ENCODE assay signal across 29 cellular contexts in genomic region chr11:91796999-91797398, GRCh38.
DNase-seq lines count a peak whose midpoint lies in the region; ATAC-seq, FAIRE-seq and TF ChIP-seq lines count a peak whose summit lies in the region.
"Had no signal": no experiment of that assay in that cellular context is flagged by ENCODE, and none has a peak within 500 bp of the region (broad histone marks: within the 10 kb centered on the region; RNA-seq: fewer than 3 reads in every experiment).

No MANE protein-coding gene starts in this region.

- TF ChIP-seq RAD21 in A549 (conservative IDR thresholded peaks at IDR 0.05 in 1 of 2, IDR thresholded peaks at IDR 0.05 in 1 of 2), result no peak

- H3K79me2 ChIP-seq in PC-3 (ENCODE audit: low read length), result no peaks in the 10 kb centered on the region
- H3K79me2 ChIP-seq in fibroblast of lung (ENCODE audit: control insufficient read depth, insufficient read depth, low read length), result no peaks in the 10 kb centered on the region

- H3K4me1 ChIP-seq in A549 (peaks cover 34% of the 10 kb centered on the region; the same call in 2 of the 3 replicates), PC-3 (ENCODE audit: insufficient read depth, low read length) (no peaks in the 10 kb centered on the region), fibroblast of lung (ENCODE audit: control insufficient read depth, extremely low read depth, insufficient read depth, low read length) (no peaks in the 10 kb centered on the region), lung (ENCODE audit: control insufficient read depth in 2 of 2, insufficient read depth in 2 of 2, low read length in 2 of 2) (no peaks in the 10 kb centered on the region), spleen (no peaks in the 10 kb centered on the region)
- H3K4me1 ChIP-seq: right atrium auricular region, vagina had no signal

- POLR2A ChIA-PET in A549 (lab: Yijun Ruan, JAX) (no interaction called here), PC-3 (lab: Charles Lee; ENCODE audit: unreplicated experiment) (interaction anchor here (0.6 kb wide), 1 partner anchor 75 kb away, joined by 3 read pairs; no protein-coding TSS in a partner anchor)

- no peaks in the 10 kb centered on the region for H3K9me2 ChIP-seq in PC-3 (replicated peaks; ENCODE audit: low read length)

- TF ChIP-seq EP300 in A549 (IDR thresholded peaks at IDR 0.05), result no peak

- FAIRE-seq in A549 (lab: Jason Lieb, UNC), result no peak
- FAIRE-seq: A204.1, colon, GM12878 had no signal

- H4K20me1 ChIP-seq in PC-3 (ENCODE audit: low read length) (no peaks in the 10 kb centered on the region), fibroblast of lung (ENCODE audit: control insufficient read depth, extremely low read depth, insufficient read depth, low read length) (no peaks in the 10 kb centered on the region)

- peak overlapping the region; percentile 0 to 63; a peak in 4 of 6 replicates for H3K27ac ChIP-seq in A549
- no peak overlapping the region for H3K27ac ChIP-seq in PC-3 (ENCODE audit: low read length)
- no peak overlapping the region for H3K27ac ChIP-seq in fibroblast of lung (ENCODE audit: insufficient read depth, low read length)
- no peak overlapping the region for H3K27ac ChIP-seq in lung (ENCODE audit: low read depth in 1 of 2, low read length in 1 of 2)
- H3K27ac ChIP-seq in spleen, result no peak overlapping the region
- H3K27ac ChIP-seq: cardiac muscle cell, right atrium auricular region, SJCRH30, vagina had no signal

- no TSS peak for BruUV-seq in PC-3 (replicated peaks; lab: Mats Ljungman, UMichigan)

- H3K9ac ChIP-seq in PC-3 (ENCODE audit: low read length) (no peak overlapping the region), fibroblast of lung (ENCODE audit: insufficient read depth, low read length) (no peak overlapping the region)

- no peaks in the 10 kb centered on the region for H3K9me3 ChIP-seq in A549
- H3K9me3 ChIP-seq in PC-3 (ENCODE audit: low read length), result no peaks in the 10 kb centered on the region
- H3K9me3 ChIP-seq in fibroblast of lung (ENCODE audit: control insufficient read depth, insufficient read depth, low read depth, low read length), result no peaks in the 10 kb centered on the region
- H3K9me3 ChIP-seq in lung (ENCODE audit: control insufficient read depth in 2 of 2, insufficient read depth in 1 of 2, low read length in 1 of 2), result peaks cover 0 to 10% of the 10 kb centered on the region in 2 donors
- H3K9me3 ChIP-seq in spleen, result peaks cover 0 to 10% (median 0%) of the 10 kb centered on the region in 8 donors
- H3K9me3 ChIP-seq: right atrium auricular region, SJCRH30, vagina had no signal

- H2AFZ ChIP-seq in PC-3 (ENCODE audit: low read length) (no peak overlapping the region), fibroblast of lung (ENCODE audit: low read length) (no peak overlapping the region)

- no peaks in the 10 kb centered on the region for H3F3A ChIP-seq in PC-3 (ENCODE audit: low read length, unreplicated experiment)

- peak in 1 of 2 experiments; percentile 54; a peak in 3 of 6 replicates for ATAC-seq in A549
- ATAC-seq in PC-3, result no peak
- peak; percentile 63 for ATAC-seq in lung (ENCODE audit: insufficient read depth, low FRiP score)
- no peak for ATAC-seq in GM21526 (IDR thresholded peaks at IDR 0.05; ENCODE audit: low FRiP score, unreplicated experiment)
- ATAC-seq: activated naive CD4-positive, alpha-beta T cell treated with anti-CD3 and anti-CD28 coated beads, Interleukin-2, amount 50 U/mL, for 72 hours; GM12878; HCT116 had no signal

- H3K27me3 ChIP-seq in PC-3 (ENCODE audit: low read length) (no peaks in the 10 kb centered on the region), fibroblast of lung (ENCODE audit: control insufficient read depth, insufficient read depth, low read length) (no peaks in the 10 kb centered on the region), lung (ENCODE audit: control insufficient read depth, insufficient read depth) (no peaks in the 10 kb centered on the region), spleen (replicated peaks in 1 of 7) (no peaks in the 10 kb centered on the region)
- H3K27me3 ChIP-seq: cardiac muscle cell, right atrium auricular region, SJCRH30, vagina had no signal

- H3K36me3 ChIP-seq in PC-3 (ENCODE audit: low read depth, low read length) (no peaks in the 10 kb centered on the region), fibroblast of lung (ENCODE audit: control insufficient read depth, insufficient read depth, low read length) (no peaks in the 10 kb centered on the region), lung (ENCODE audit: control insufficient read depth in 2 of 2, insufficient read depth in 2 of 2, low read length in 2 of 2) (no peaks in the 10 kb centered on the region), spleen (no peaks in the 10 kb centered on the region)
- H3K36me3 ChIP-seq: cardiac muscle cell, right atrium auricular region, SJCRH30, vagina had no signal

- DNase-seq in A549 (ENCODE audit: low read depth in 1 of 2, low spot score in 1 of 2) (peak; percentile 5 to 41), PC-3 (peak; percentile 39), fibroblast of lung (ENCODE audit: low read depth in 2 of 2) (peak; percentile 11 to 38), lung (ENCODE audit: low spot score) (no peak), NCI-H2227 (lab: John Stamatoyannopoulos, UW; ENCODE audit: unreplicated experiment) (no peak), NCI-H2196 (lab: John Stamatoyannopoulos, UW; ENCODE audit: unreplicated experiment) (no peak), spleen (no peak)
- DNase-seq: activated CD4-positive, alpha-beta T cell treated with anti-CD3 and anti-CD28 coated beads, Interleukin-2, amount 10 ng/mL, durations not matched to agents 24 days and 14 days; activated CD8-positive, alpha-beta memory T cell treated with anti-CD3 and anti-CD28 coated beads for 24 hours; activated T-cell treated with anti-CD3 and anti-CD28 coated beads for 4 hours; AML-193; CD4-positive, CD25-positive, alpha-beta regulatory T cell; EL; mammary epithelial cell; NCI-H1436 treated with DMSO at 0.1 percent for 48 hours; NCI-H82; nephron progenitor cell; RPMI8226; SJCRH30; stimulated activated CD4-positive, alpha-beta T cell treated with anti-CD3 and anti-CD28 coated beads, Interleukin-2, amount 100 ng/mL, for 24 hours had no signal

- no peak overlapping the region for H3K4me3 ChIP-seq in A549
- H3K4me3 ChIP-seq in PC-3 (ENCODE audit: low read length), result no peak overlapping the region
- H3K4me3 ChIP-seq in fibroblast of lung (replicated peaks in 1 of 4; ENCODE audit: control extremely low read depth in 1 of 4, insufficient read depth in 1 of 4, low read depth in 3 of 4, low read length in 4 of 4), result no peak overlapping the region
- no peak overlapping the region for H3K4me3 ChIP-seq in lung
- no peak overlapping the region for H3K4me3 ChIP-seq in spleen
- H3K4me3 ChIP-seq: cardiac muscle cell, GM12878, right atrium auricular region, SJCRH30, vagina had no signal

- CTCF ChIA-PET in A549 (lab: Yijun Ruan, JAX) (no interaction called here), PC-3 (lab: Charles Lee) (no interaction called here)

- TF ChIP-seq CTCF in A549 (IDR thresholded peaks at IDR 0.05) (no peak), PC-3 (conservative IDR thresholded peaks at IDR 0.05; ENCODE audit: low read depth, low read length) (no peak), fibroblast of lung (conservative IDR thresholded peaks at IDR 0.05 in 1 of 2, IDR thresholded peaks at IDR 0.05 in 1 of 2; ENCODE audit: low read depth in 1 of 2, low read length in 2 of 2) (no peak), lung (IDR thresholded peaks at IDR 0.05; ENCODE audit: control extremely low read depth, extremely low read depth) (no peak), spleen (IDR thresholded peaks at IDR 0.05 in 8 of 11, conservative IDR thresholded peaks at IDR 0.05 in 3 of 11) (no peak)

- TF ChIP-seq POLR2A in A549 (IDR thresholded peaks at IDR 0.05; ENCODE audit: low read length) (no peak), spleen (IDR thresholded peaks at IDR 0.05) (no peak)

- H3K4me2 ChIP-seq in A549 (peak overlapping the region; percentile 36), PC-3 (ENCODE audit: low read length) (no peak overlapping the region), fibroblast of lung (ENCODE audit: extremely low read depth, insufficient read depth, low read length) (no peak overlapping the region)

- intact Hi-C loops in PC-3 (cut with micrococcal nuclease) (no loop called here), spleen (cut with DNase I; ENCODE audit: low total_unique reads) (no loop called here)

TF ChIP-seq in A549, 52 proteins besides CTCF, POLR2A, EP300 and RAD21 (continues in another document):
- no peak for TF ChIP-seq REST (IDR thresholded peaks at IDR 0.05)
- no peak for TF ChIP-seq ZSCAN20 (CRISPR knock-in tag; IDR thresholded peaks at IDR 0.05)
- TF ChIP-seq USF2 (IDR thresholded peaks at IDR 0.05), result no peak

Comparison
In these comparisons a context has a peak if more than half of its experiments do, and no peak if none do; other contexts are left out.
1. DNase-seq: peak in A549 (2 of 2), PC-3 (single experiment) and fibroblast of lung (2 of 2); none in lung (single experiment), NCI-H2227 (single experiment), NCI-H2196 (single experiment) and spleen (single experiment).
2. H3K27ac ChIP-seq: peak in A549 (2 of 2); none in PC-3 (single experiment), fibroblast of lung (single experiment), lung (0 of 2) and spleen (0 of 8).